ENCODE assay signal across 1 cellular context in the genomic region with DNA sequence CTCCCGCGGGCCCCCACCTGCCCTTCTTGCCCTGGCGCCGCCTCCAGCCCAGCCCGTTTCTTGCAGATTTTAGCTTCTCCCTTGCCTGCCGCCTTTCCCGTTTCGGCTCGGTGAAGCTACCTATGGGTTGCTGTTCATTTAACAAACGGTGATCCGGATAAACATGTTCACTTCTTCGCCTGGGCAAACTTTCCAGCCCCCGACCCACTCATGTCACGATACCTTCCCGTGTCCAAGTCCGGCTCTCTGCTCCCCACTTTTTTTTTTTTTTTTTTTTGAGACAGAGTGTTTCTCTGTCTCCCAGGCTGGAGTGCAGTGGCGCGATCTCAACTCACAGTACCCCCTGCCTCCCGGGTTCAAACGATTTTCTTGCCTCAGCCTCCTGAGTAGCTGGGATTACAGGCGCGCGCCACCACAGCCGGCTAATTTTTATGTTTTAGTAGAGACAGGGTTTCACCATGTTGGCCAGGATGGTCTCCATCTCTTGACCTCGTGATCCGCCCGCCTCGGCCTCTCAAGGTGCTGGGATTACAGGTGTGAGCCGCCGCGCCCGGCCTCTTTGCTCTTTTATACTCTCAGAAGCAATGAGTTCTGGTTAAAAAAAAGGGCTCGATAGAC.
TF ChIP-seq lines count a peak whose summit lies in the region.

No MANE protein-coding gene starts in this region.

TF ChIP-seq in K562, 482 proteins besides CTCF, POLR2A, EP300 and RAD21 (continued from another document):
- TF ChIP-seq, protein P1, sequence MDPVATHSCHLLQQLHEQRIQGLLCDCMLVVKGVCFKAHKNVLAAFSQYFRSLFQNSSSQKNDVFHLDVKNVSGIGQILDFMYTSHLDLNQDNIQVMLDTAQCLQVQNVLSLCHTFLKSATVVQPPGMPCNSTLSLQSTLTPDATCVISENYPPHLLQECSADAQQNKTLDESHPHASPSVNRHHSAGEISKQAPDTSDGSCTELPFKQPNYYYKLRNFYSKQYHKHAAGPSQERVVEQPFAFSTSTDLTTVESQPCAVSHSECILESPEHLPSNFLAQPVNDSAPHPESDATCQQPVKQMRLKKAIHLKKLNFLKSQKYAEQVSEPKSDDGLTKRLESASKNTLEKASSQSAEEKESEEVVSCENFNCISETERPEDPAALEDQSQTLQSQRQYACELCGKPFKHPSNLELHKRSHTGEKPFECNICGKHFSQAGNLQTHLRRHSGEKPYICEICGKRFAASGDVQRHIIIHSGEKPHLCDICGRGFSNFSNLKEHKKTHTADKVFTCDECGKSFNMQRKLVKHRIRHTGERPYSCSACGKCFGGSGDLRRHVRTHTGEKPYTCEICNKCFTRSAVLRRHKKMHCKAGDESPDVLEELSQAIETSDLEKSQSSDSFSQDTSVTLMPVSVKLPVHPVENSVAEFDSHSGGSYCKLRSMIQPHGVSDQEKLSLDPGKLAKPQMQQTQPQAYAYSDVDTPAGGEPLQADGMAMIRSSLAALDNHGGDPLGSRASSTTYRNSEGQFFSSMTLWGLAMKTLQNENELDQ (CRISPR knock-in tag; IDR thresholded peaks at IDR 0.05; ENCODE audit: borderline replicate concordance) = no peak
- TF ChIP-seq CCNT2 (IDR thresholded peaks at IDR 0.05; ENCODE audit: borderline replicate concordance, extremely low read depth, insufficient read length, low read depth, low read length) = peak; percentile 37
- peak; percentile 4 for TF ChIP-seq NEUROD1 (IDR thresholded peaks at IDR 0.05; ENCODE audit: borderline replicate concordance, low read depth, low read length, partially characterized antibody)
- no peak for TF ChIP-seq CLOCK (CRISPR knock-in tag; IDR thresholded peaks at IDR 0.05; ENCODE audit: borderline replicate concordance)
- TF ChIP-seq, protein P2, sequence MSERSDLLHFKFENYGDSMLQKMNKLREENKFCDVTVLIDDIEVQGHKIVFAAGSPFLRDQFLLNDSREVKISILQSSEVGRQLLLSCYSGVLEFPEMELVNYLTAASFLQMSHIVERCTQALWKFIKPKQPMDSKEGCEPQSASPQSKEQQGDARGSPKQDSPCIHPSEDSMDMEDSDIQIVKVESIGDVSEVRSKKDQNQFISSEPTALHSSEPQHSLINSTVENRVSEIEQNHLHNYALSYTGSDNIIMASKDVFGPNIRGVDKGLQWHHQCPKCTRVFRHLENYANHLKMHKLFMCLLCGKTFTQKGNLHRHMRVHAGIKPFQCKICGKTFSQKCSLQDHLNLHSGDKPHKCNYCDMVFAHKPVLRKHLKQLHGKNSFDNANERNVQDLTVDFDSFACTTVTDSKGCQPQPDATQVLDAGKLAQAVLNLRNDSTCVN (CRISPR knock-in tag; IDR thresholded peaks at IDR 0.05) = no peak
- no peak for TF ChIP-seq HLTF (IDR thresholded peaks at IDR 0.05)
- TF ChIP-seq ILK (tag; IDR thresholded peaks at IDR 0.05; ENCODE audit: borderline replicate concordance, low read depth) = no peak
- TF ChIP-seq ZNF384 (IDR thresholded peaks at IDR 0.05; ENCODE audit: low read depth, low read length) = peak; percentile 62
- TF ChIP-seq, protein P3, sequence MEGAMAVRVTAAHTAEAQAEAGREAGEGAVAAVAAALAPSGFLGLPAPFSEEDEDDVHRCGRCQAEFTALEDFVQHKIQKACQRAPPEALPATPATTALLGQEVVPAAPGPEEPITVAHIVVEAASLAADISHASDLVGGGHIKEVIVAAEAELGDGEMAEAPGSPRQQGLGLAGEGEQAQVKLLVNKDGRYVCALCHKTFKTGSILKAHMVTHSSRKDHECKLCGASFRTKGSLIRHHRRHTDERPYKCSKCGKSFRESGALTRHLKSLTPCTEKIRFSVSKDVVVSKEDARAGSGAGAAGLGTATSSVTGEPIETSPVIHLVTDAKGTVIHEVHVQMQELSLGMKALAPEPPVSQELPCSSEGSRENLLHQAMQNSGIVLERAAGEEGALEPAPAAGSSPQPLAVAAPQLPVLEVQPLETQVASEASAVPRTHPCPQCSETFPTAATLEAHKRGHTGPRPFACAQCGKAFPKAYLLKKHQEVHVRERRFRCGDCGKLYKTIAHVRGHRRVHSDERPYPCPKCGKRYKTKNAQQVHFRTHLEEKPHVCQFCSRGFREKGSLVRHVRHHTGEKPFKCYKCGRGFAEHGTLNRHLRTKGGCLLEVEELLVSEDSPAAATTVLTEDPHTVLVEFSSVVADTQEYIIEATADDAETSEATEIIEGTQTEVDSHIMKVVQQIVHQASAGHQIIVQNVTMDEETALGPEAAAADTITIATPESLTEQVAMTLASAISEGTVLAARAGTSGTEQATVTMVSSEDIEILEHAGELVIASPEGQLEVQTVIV (CRISPR knock-in tag; IDR thresholded peaks at IDR 0.05; ENCODE audit: borderline replicate concordance) = no peak
